Comparison of ENCODE assay signal across 15 cellular contexts in genomic region chr6:170011233-170012142, GRCh38.
A peak's percentile ranks its signal among the peaks of the same experiment; 100 is the strongest.
DNase-seq lines count a peak whose midpoint lies in the region; ATAC-seq and TF ChIP-seq lines count a peak whose summit lies in the region.
"Had no signal": no experiment of that assay in that cellular context is flagged by ENCODE, and none has a peak within 500 bp of the region (broad histone marks: within the 10 kb centered on the region; RNA-seq: fewer than 3 reads in every experiment).

No MANE protein-coding gene starts in this region.

- no peak overlapping the region for H3K4me3 ChIP-seq in coronary artery
- no peak overlapping the region for H3K4me3 ChIP-seq in left lung
- no peak overlapping the region for H3K4me3 ChIP-seq in spleen
- no peak overlapping the region for H3K4me3 ChIP-seq in PC-9
- H3K4me3 ChIP-seq: hepatocyte, SJSA1, thyroid gland had no signal

- no peak overlapping the region for H3K27ac Mint-ChIP-seq in activated T-helper 2 cell treated with anti-CD3 and anti-CD28 coated beads, Interferon-gamma antibody, Interleukin-2, Interleukin-4, amounts not matched to agents 10 μg/mL and 5 μg/mL and 100 μg/mL, durations not matched to agents 14 hours and 24 hours and 36 hours
- H3K27ac Mint-ChIP-seq: activated T-cell treated with anti-CD3 and anti-CD28 coated beads, Interleukin-2, amount 50 U/mL, for 24 hours had no signal

- BruUV-seq in PC-9 (replicated peaks; lab: Mats Ljungman, UMichigan), result no TSS peak

- H3K27ac ChIP-seq in coronary artery, result no peak overlapping the region
- H3K27ac ChIP-seq in left lung, result peak overlapping the region in 1 of 2 donors; percentile 10
- H3K27ac ChIP-seq in spleen, result peak overlapping the region in 5 of 8 donors; percentile 65 to 78 (median 71)
- no peak overlapping the region for H3K27ac ChIP-seq in PC-9
- H3K27ac ChIP-seq: hepatocyte, HL-60, SJSA1 had no signal

- H3F3A ChIP-seq in PC-9 (ENCODE audit: insufficient read depth, low read depth), result no peaks in the 10 kb centered on the region

- no peak overlapping the region for H2AFZ ChIP-seq in PC-9
- H2AFZ ChIP-seq: hepatocyte had no signal

- no peak overlapping the region for H3K4me2 ChIP-seq in PC-9
- H3K4me2 ChIP-seq: hepatocyte had no signal

- H3K36me3 ChIP-seq in left lung (no peaks in the 10 kb centered on the region), spleen (no peaks in the 10 kb centered on the region), PC-9 (ENCODE audit: low read depth) (no peaks in the 10 kb centered on the region)
- H3K36me3 ChIP-seq: SJSA1, thyroid gland had no signal

- ATAC-seq in left lung, result peak; percentile 69

- TF ChIP-seq POLR2A in spleen (IDR thresholded peaks at IDR 0.05), result no peak

- H3K36me3 Mint-ChIP-seq in activated T-helper 2 cell treated with anti-CD3 and anti-CD28 coated beads, Interferon-gamma antibody, Interleukin-2, Interleukin-4, amounts not matched to agents 10 μg/mL and 5 μg/mL and 100 μg/mL, durations not matched to agents 14 hours and 24 hours and 36 hours (ENCODE audit: low read depth), result no peaks in the 10 kb centered on the region

- H3K9me3 ChIP-seq in left lung, result no peaks in the 10 kb centered on the region
- H3K9me3 ChIP-seq in spleen, result peaks cover 0 to 5% (median 0%) of the 10 kb centered on the region in 8 donors
- no peaks in the 10 kb centered on the region for H3K9me3 ChIP-seq in PC-9 (ENCODE audit: insufficient read depth, low read depth)
- H3K9me3 ChIP-seq: thyroid gland had no signal

- no peaks in the 10 kb centered on the region for H3K79me2 ChIP-seq in PC-9 (ENCODE audit: low read depth)
- H3K79me2 ChIP-seq: hepatocyte had no signal

- H3K4me1 Mint-ChIP-seq in activated T-helper 2 cell treated with anti-CD3 and anti-CD28 coated beads, Interferon-gamma antibody, Interleukin-2, Interleukin-4, amounts not matched to agents 10 μg/mL and 5 μg/mL and 100 μg/mL, durations not matched to agents 14 hours and 24 hours and 36 hours (ENCODE audit: low read depth), result no peaks in the 10 kb centered on the region

- peaks cover 0 to 9% of the 10 kb centered on the region in 2 donors for H3K4me1 ChIP-seq in left lung
- H3K4me1 ChIP-seq in spleen, result peaks cover 10 to 21% (median 15%) of the 10 kb centered on the region in 6 donors
- no peaks in the 10 kb centered on the region for H3K4me1 ChIP-seq in PC-9 (replicated peaks; ENCODE audit: insufficient read depth)
- H3K4me1 ChIP-seq: SJSA1 had no signal

- H3K9me3 Mint-ChIP-seq in activated T-helper 2 cell treated with anti-CD3 and anti-CD28 coated beads, Interferon-gamma antibody, Interleukin-2, Interleukin-4, amounts not matched to agents 10 μg/mL and 5 μg/mL and 100 μg/mL, durations not matched to agents 14 hours and 24 hours and 36 hours, result no peaks in the 10 kb centered on the region
- H3K9me3 Mint-ChIP-seq: activated T-cell treated with anti-CD3 and anti-CD28 coated beads, Interleukin-2, amount 50 U/mL, for 24 hours had no signal

- CTCF ChIA-PET in HEK293T (lab: Yijun Ruan, JAX) (no interaction called here), PC-9 (lab: Charles Lee) (no interaction called here)

- intact Hi-C loops in left lung (cut with DNase I) (no loop called here), spleen (cut with DNase I; ENCODE audit: low total_unique reads) (no loop called here), PC-9 (cut with micrococcal nuclease; ENCODE audit: unreplicated experiment) (no loop called here)
- intact Hi-C loops in activated T-helper 2 cell treated with anti-CD3 and anti-CD28 coated beads, Interferon-gamma antibody, Interleukin-2, Interleukin-4, amounts not matched to agents 10 μg/mL and 5 μg/mL and 100 μg/mL, durations not matched to agents 14 hours and 24 hours and 36 hours (cut with micrococcal nuclease), result no loop called here

- H3K27me3 ChIP-seq in left lung, result peaks cover 4 to 33% of the 10 kb centered on the region in 2 donors
- peaks cover 0 to 78% (median 8%) of the 10 kb centered on the region in 7 donors for H3K27me3 ChIP-seq in spleen (replicated peaks in 1 of 7)
- peaks cover 72% of the 10 kb centered on the region for H3K27me3 ChIP-seq in PC-9 (ENCODE audit: insufficient read depth, low read depth)
- H3K27me3 ChIP-seq: SJSA1, thyroid gland had no signal

- no peaks in the 10 kb centered on the region for H4K20me1 ChIP-seq in PC-9 (ENCODE audit: insufficient read depth)

- WGBS in spleen, 5 donors, result 46 to 63% (median 48%) methylated on average over 21 of the region's 21 CpGs

- H3K4me3 Mint-ChIP-seq in activated T-helper 2 cell treated with anti-CD3 and anti-CD28 coated beads, Interferon-gamma antibody, Interleukin-2, Interleukin-4, amounts not matched to agents 10 μg/mL and 5 μg/mL and 100 μg/mL, durations not matched to agents 14 hours and 24 hours and 36 hours (ENCODE audit: low read depth), result no peak overlapping the region
- H3K4me3 Mint-ChIP-seq: activated T-cell treated with anti-CD3 and anti-CD28 coated beads, Interleukin-2, amount 50 U/mL, for 24 hours had no signal

- DNase-seq in NOMO-1 treated with dmso at 0.1 percent for 144 hours (lab: John Stamatoyannopoulos, UW; ENCODE audit: unreplicated experiment), result peak; percentile 50
- DNase-seq in coronary artery (ENCODE audit: low spot score), result peak; percentile 71
- peak in 1 of 2 donors; percentile 80 for DNase-seq in left lung
- no peak for DNase-seq in spleen
- no peak for DNase-seq in NCI-H128 (lab: John Stamatoyannopoulos, UW; ENCODE audit: unreplicated experiment)
- DNase-seq in HEK293T (ENCODE audit: extremely low spot score), result no peak
- DNase-seq in PC-9, result no peak
- no peak for DNase-seq in activated T-helper 2 cell treated with anti-CD3 and anti-CD28 coated beads, Interferon-gamma antibody, Interleukin-2, Interleukin-4, amounts not matched to agents 10 μg/mL and 5 μg/mL and 100 μg/mL, durations not matched to agents 14 hours and 24 hours and 36 hours (ENCODE audit: low spot score)
- DNase-seq: activated T-cell treated with anti-CD3 and anti-CD28 coated beads, Interleukin-2, amount 50 U/mL, for 24 hours; COR-L47; NCI-H524 had no signal

- H3K9me2 ChIP-seq in PC-9 (ENCODE audit: insufficient read depth), result no peaks in the 10 kb centered on the region

- no peak for TF ChIP-seq CTCF in coronary artery (IDR thresholded peaks at IDR 0.05)
- TF ChIP-seq CTCF in left lung (IDR thresholded peaks at IDR 0.05), result no peak
- peak in 2 of 11 experiments; percentile 5 to 19 for TF ChIP-seq CTCF in spleen (IDR thresholded peaks at IDR 0.05 in 8 of 11, conservative IDR thresholded peaks at IDR 0.05 in 3 of 11)
- TF ChIP-seq CTCF in PC-9 (conservative IDR thresholded peaks at IDR 0.05), result no peak

- peaks cover 28% of the 10 kb centered on the region for H3K27me3 Mint-ChIP-seq in activated T-helper 2 cell treated with anti-CD3 and anti-CD28 coated beads, Interferon-gamma antibody, Interleukin-2, Interleukin-4, amounts not matched to agents 10 μg/mL and 5 μg/mL and 100 μg/mL, durations not matched to agents 14 hours and 24 hours and 36 hours (ENCODE audit: low read depth)

- POLR2A ChIA-PET in HEK293T (lab: Yijun Ruan, JAX) (no interaction called here), PC-9 (lab: Charles Lee; ENCODE audit: unreplicated experiment) (no interaction called here)

TF ChIP-seq in HEK293T, 16 proteins besides CTCF, POLR2A, EP300 and RAD21:
- TF ChIP-seq TARDBP (IDR thresholded peaks at IDR 0.05) (no peak), ZNF384 (IDR thresholded peaks at IDR 0.05) (no peak), SUZ12 (IDR thresholded peaks at IDR 0.05) (no peak), PKNOX1 (IDR thresholded peaks at IDR 0.05) (no peak), CTBP1 (IDR thresholded peaks at IDR 0.05; ENCODE audit: borderline replicate concordance) (no peak), ARNT (IDR thresholded peaks at IDR 0.05) (no peak), FOXM1 (IDR thresholded peaks at IDR 0.05; ENCODE audit: borderline replicate concordance) (no peak), ELF4 (IDR thresholded peaks at IDR 0.05) (no peak), HDGF (IDR thresholded peaks at IDR 0.05; ENCODE audit: borderline replicate concordance) (no peak), BHLHE40 (IDR thresholded peaks at IDR 0.05; ENCODE audit: borderline replicate concordance) (no peak), SP1 (IDR thresholded peaks at IDR 0.05) (no peak), L3MBTL2 (conservative IDR thresholded peaks at IDR 0.05) (no peak), NFRKB (IDR thresholded peaks at IDR 0.05) (no peak), LEF1 (IDR thresholded peaks at IDR 0.05; ENCODE audit: borderline replicate concordance) (no peak), FOXK2 (IDR thresholded peaks at IDR 0.05) (no peak), FOXA1 (IDR thresholded peaks at IDR 0.05) (no peak)

Comparison
In these comparisons a context has a peak if more than half of its experiments do, and no peak if none do; other contexts are left out.
1. DNase-seq: peak in NOMO-1 treated with dmso at 0.1 percent for 144 hours (single experiment) and coronary artery (single experiment); none in spleen (single experiment), NCI-H128 (single experiment), HEK293T (single experiment), PC-9 (0 of 2) and activated T-helper 2 cell treated with anti-CD3 and anti-CD28 coated beads, Interferon-gamma antibody, Interleukin-2, Interleukin-4, amounts not matched to agents 10 μg/mL and 5 μg/mL and 100 μg/mL, durations not matched to agents 14 hours and 24 hours and 36 hours (single experiment).
2. H3K27ac ChIP-seq: peak in spleen (5 of 8); none in coronary artery (0 of 2) and PC-9 (single experiment).